Comparison of ENCODE assay signal across 17 cellular contexts in genomic region chr5:173989432-173990082, GRCh38. TPM values are rescaled to one million over a fixed set of nuclear protein-coding genes. Genes with fewer than 3 reads are reported as not detected.
DNase-seq lines count a peak whose midpoint lies in the region; ATAC-seq and TF ChIP-seq lines count a peak whose summit lies in the region.
"Had no signal": no experiment of that assay in that cellular context is flagged by ENCODE, and none has a peak within 500 bp of the region (broad histone marks: within the 10 kb centered on the region; RNA-seq: fewer than 3 reads in every experiment).

No MANE protein-coding gene starts in this region.

- H3K4me1 ChIP-seq in right cardiac atrium (ENCODE audit: control insufficient read depth, insufficient read depth, low read length): no peaks in the 10 kb centered on the region
- H3K4me1 ChIP-seq in right atrium auricular region: no peaks in the 10 kb centered on the region
- H3K4me1 ChIP-seq in testis: no peaks in the 10 kb centered on the region
- H3K4me1 ChIP-seq: BE2C had no signal

- H3K36me3 ChIP-seq in right atrium auricular region (no peaks in the 10 kb centered on the region), testis (ENCODE audit: low read depth, missing control alignments) (no peaks in the 10 kb centered on the region)
- H3K36me3 ChIP-seq: BE2C had no signal

- DNase-seq in right cardiac atrium (no peak), right atrium auricular region (ENCODE audit: low spot score) (no peak), DMS53 treated with DMSO at 0.1 percent for 48 hours (lab: John Stamatoyannopoulos, UW; ENCODE audit: unreplicated experiment) (peak; percentile 31), SHP77 treated with DMSO at 0.1 percent for 48 hours (lab: John Stamatoyannopoulos, UW) (peak; percentile 28), testis (no peak), AG08395 (ENCODE audit: low spot score) (no peak), dedifferentiated amniotic fluid mesenchymal stem cell (ENCODE audit: extremely low spot score) (no peak)
- DNase-seq in stimulated activated CD4-positive, alpha-beta T cell treated with anti-CD3 and anti-CD28 coated beads, Interleukin-2, amount 100 ng/mL, for 24 hours: no peak
- DNase-seq: ACHN; BE2C; CD4-positive, alpha-beta memory T cell; COR-L47; DMS153; GF-D8; H7 had no signal

- no peak overlapping the region for H3K4me3 ChIP-seq in right cardiac atrium (ENCODE audit: low read length)
- no peak overlapping the region for H3K4me3 ChIP-seq in right atrium auricular region
- H3K4me3 ChIP-seq in testis: peak overlapping the region; percentile 57 to 64

- no peak for TF ChIP-seq POLR2A in testis (IDR thresholded peaks at IDR 0.05)

- intact Hi-C loops in right cardiac atrium (cut with DNase I) (no loop called here), testis (cut with DNase I; ENCODE audit: low total_unique reads) (no loop called here)

- H3K9me3 ChIP-seq in right cardiac atrium (ENCODE audit: control insufficient read depth, low read length) (no peaks in the 10 kb centered on the region), right atrium auricular region (peaks cover 0 to 8% of the 10 kb centered on the region in 2 donors), testis (no peaks in the 10 kb centered on the region)
- H3K9me3 ChIP-seq: BE2C had no signal

- TF ChIP-seq CTCF in right atrium auricular region (IDR thresholded peaks at IDR 0.05) (no peak), testis (IDR thresholded peaks at IDR 0.05) (no peak)

- H3K27ac ChIP-seq in right cardiac atrium (ENCODE audit: low read length): no peak overlapping the region
- no peak overlapping the region for H3K27ac ChIP-seq in right atrium auricular region
- peak overlapping the region; percentile 50 to 75 for H3K27ac ChIP-seq in testis
- H3K27ac ChIP-seq: C4-2B had no signal

- WGBS in right cardiac atrium: 97% methylated on average over 41 of the region's 41 CpGs
- 66 to 72% methylated on average over 23 to 41 of the region's 41 CpGs for WGBS in testis, 2 donors

- peak; percentile 26 to 28 for ATAC-seq in right cardiac atrium

- H3K27me3 ChIP-seq in right cardiac atrium (ENCODE audit: control insufficient read depth, insufficient read depth) (no peaks in the 10 kb centered on the region), right atrium auricular region (no peaks in the 10 kb centered on the region), testis (no peaks in the 10 kb centered on the region)
- H3K27me3 ChIP-seq: BE2C had no signal

RNA-seq across cellular contexts. Expression of gene C5orf47, which starts 0.6 kb away (rescaled TPM):
- total RNA-seq in right cardiac atrium (under 1 TPM in 1 of 4 donors, not detected in 3; 0.22 TPM), right atrium auricular region (under 1 TPM in 1 of 2 donors, not detected in 1; 0.12 TPM), testis (10 to 100 TPM; 26.0 to 43.5 TPM)
- polyA plus RNA-seq in right cardiac atrium (0.09 TPM), testis (ENCODE audit: insufficient read depth, low read depth, low replicate concordance) (29.0 TPM)
- total RNA-seq: A172; CD4-positive, alpha-beta memory T cell had no signal
- polyA plus RNA-seq: CD4-positive, alpha-beta memory T cell had no signal

RNA-seq across cellular contexts. Expression of gene NSG2, which starts 55.9 kb away (rescaled TPM):
- total RNA-seq in right cardiac atrium (under 1 TPM in 2 of 4 donors, not detected in 2; 0.12 to 0.97 TPM), right atrium auricular region (under 1 TPM in 1 of 2 donors, not detected in 1; 0.71 TPM), testis (10 to 100 TPM in 1 of 2 donors, 1 to 10 TPM in 1; 7.2 to 11.3 TPM)
- polyA plus RNA-seq in right cardiac atrium (0.75 TPM), testis (ENCODE audit: insufficient read depth, low read depth, low replicate concordance) (8.4 TPM)
- total RNA-seq: A172; CD4-positive, alpha-beta memory T cell had no signal
- polyA plus RNA-seq: CD4-positive, alpha-beta memory T cell had no signal

Comparison
In these comparisons a context has a peak if more than half of its experiments do, and no peak if none do; other contexts are left out.
1. DNase-seq: peak in DMS53 treated with DMSO at 0.1 percent for 48 hours (single experiment) and SHP77 treated with DMSO at 0.1 percent for 48 hours (single experiment); none in right cardiac atrium (0 of 3), right atrium auricular region (single experiment), testis (single experiment), AG08395 (single experiment), dedifferentiated amniotic fluid mesenchymal stem cell (single experiment) and stimulated activated CD4-positive, alpha-beta T cell treated with anti-CD3 and anti-CD28 coated beads, Interleukin-2, amount 100 ng/mL, for 24 hours (0 of 2).
2. H3K27ac ChIP-seq: peak in testis (2 of 2); none in right cardiac atrium (single experiment) and right atrium auricular region (0 of 2).
3. H3K4me3 ChIP-seq: peak in testis (2 of 2); none in right cardiac atrium (single experiment) and right atrium auricular region (0 of 2).
4. RNA of gene C5orf47, which starts 0.6 kb away (total RNA-seq): 26.0 to 43.5 TPM in testis; 0.12 TPM in right atrium auricular region and 0.22 TPM in right cardiac atrium; every median in the first group is over 10 times any median in the second.
5. RNA of gene NSG2, which starts 55.9 kb away (total RNA-seq): 7.2 to 11.3 TPM in testis; 0.71 TPM in right atrium auricular region and 0.12 to 0.97 TPM in right cardiac atrium; every median in the first group is over 4 times any median in the second.